ENCODE assay signal across 1 cellular context in the genomic region with DNA sequence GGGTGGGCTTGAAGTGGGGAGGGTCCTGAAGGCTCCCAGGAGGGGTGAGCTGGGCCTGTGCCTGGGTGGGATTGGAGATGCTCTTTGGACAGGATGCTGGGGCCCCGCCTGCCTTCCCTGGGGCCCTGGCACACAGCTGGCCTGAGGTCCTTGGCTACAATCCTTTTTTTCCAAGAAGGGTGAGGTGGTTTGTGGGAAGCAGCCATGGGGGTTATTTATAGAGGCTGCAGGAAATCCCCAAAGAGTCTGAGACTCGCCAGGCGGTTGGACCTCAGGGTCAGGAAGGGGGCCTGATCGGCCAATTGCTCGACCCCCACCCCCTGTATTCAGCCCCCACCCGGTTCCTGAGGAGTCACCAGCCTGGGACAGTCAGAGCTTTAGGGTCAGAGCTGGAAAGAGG.
TF ChIP-seq lines count a peak whose summit lies in the region.

No MANE protein-coding gene starts in this region.

TF ChIP-seq in SK-N-SH treated with all-trans-retinoic acid at 6 μM for 48 hours, 23 proteins besides CTCF, POLR2A, EP300 and RAD21 (continued from another document):
- TF ChIP-seq, protein P1, sequence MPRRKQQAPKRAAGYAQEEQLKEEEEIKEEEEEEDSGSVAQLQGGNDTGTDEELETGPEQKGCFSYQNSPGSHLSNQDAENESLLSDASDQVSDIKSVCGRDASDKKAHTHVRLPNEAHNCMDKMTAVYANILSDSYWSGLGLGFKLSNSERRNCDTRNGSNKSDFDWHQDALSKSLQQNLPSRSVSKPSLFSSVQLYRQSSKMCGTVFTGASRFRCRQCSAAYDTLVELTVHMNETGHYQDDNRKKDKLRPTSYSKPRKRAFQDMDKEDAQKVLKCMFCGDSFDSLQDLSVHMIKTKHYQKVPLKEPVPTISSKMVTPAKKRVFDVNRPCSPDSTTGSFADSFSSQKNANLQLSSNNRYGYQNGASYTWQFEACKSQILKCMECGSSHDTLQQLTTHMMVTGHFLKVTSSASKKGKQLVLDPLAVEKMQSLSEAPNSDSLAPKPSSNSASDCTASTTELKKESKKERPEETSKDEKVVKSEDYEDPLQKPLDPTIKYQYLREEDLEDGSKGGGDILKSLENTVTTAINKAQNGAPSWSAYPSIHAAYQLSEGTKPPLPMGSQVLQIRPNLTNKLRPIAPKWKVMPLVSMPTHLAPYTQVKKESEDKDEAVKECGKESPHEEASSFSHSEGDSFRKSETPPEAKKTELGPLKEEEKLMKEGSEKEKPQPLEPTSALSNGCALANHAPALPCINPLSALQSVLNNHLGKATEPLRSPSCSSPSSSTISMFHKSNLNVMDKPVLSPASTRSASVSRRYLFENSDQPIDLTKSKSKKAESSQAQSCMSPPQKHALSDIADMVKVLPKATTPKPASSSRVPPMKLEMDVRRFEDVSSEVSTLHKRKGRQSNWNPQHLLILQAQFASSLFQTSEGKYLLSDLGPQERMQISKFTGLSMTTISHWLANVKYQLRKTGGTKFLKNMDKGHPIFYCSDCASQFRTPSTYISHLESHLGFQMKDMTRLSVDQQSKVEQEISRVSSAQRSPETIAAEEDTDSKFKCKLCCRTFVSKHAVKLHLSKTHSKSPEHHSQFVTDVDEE (CRISPR knock-in tag; IDR thresholded peaks at IDR 0.05) = no peak
- no peak for TF ChIP-seq ZNF70 (CRISPR knock-in tag; IDR thresholded peaks at IDR 0.05)
- no peak for TF ChIP-seq SNAI2 (CRISPR knock-in tag; IDR thresholded peaks at IDR 0.05)
- TF ChIP-seq TCF4 (CRISPR knock-in tag; IDR thresholded peaks at IDR 0.05; ENCODE audit: borderline replicate concordance) = no peak
- TF ChIP-seq BACH2 (CRISPR knock-in tag; IDR thresholded peaks at IDR 0.05; ENCODE audit: borderline replicate concordance) = no peak
- TF ChIP-seq PPARA (CRISPR knock-in tag; IDR thresholded peaks at IDR 0.05; ENCODE audit: borderline replicate concordance) = no peak
- no peak for TF ChIP-seq ZFP30 (CRISPR knock-in tag; IDR thresholded peaks at IDR 0.05)
- TF ChIP-seq ZNF565 (CRISPR knock-in tag; conservative IDR thresholded peaks at IDR 0.05; ENCODE audit: low read depth) = no peak
- TF ChIP-seq ESRRG (CRISPR knock-in tag; IDR thresholded peaks at IDR 0.05) = no peak
- TF ChIP-seq, protein P2, sequence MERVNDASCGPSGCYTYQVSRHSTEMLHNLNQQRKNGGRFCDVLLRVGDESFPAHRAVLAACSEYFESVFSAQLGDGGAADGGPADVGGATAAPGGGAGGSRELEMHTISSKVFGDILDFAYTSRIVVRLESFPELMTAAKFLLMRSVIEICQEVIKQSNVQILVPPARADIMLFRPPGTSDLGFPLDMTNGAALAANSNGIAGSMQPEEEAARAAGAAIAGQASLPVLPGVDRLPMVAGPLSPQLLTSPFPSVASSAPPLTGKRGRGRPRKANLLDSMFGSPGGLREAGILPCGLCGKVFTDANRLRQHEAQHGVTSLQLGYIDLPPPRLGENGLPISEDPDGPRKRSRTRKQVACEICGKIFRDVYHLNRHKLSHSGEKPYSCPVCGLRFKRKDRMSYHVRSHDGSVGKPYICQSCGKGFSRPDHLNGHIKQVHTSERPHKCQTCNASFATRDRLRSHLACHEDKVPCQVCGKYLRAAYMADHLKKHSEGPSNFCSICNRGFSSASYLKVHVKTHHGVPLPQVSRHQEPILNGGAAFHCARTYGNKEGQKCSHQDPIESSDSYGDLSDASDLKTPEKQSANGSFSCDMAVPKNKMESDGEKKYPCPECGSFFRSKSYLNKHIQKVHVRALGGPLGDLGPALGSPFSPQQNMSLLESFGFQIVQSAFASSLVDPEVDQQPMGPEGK (CRISPR knock-in tag; IDR thresholded peaks at IDR 0.05; ENCODE audit: borderline replicate concordance) = no peak
TF ChIP-seq in SK-N-SH treated with all-trans-retinoic acid at 6 μM for 48 hours: peak in this region for 0.
